In the genomic region with DNA sequence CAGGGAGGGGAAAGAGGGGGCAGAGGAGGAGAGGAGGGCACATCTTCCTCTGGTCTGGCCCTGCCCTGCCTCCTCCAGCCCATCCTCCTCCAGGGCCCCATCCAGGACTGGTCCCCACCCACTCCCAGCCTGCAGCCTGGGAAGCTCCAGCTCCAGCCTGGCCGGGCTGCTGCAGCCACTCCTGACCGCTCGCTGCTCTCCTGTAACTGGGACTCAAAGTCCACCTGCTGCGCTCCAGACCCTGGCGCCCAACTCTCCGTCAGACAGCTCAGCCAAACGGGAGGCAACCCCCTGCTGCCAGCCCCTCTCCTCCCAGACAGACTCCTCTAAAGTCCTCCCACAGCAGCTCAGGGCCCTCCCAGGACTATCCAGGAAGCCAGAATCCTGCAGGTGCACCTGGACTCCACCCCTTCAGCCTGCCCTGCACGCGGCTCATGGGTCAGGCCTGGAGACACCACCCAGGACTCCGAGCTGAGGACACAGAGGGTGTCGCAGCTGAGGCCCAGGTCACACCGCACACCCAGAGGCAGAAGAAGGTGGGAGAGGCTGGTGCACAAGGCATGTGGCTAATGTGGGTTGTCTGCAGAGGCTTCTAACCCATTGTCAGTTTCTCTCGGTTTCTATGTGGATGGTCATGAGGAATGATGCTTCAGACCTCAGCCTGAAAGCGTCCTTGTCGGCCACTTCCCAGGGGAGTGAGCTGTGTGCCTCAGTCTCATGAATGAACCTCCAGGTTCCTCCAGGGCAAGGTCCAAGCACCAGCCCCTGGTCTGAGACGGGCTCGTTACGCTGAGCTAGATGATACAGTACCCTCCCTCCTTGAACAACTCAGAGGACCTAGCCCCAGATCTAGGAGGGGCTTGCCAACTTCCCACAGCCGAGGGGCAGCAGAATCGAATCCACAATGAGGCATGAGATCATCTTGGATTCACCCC, we compare ENCODE assay signal across 28 cellular contexts.
DNase-seq lines count a peak whose midpoint lies in the region; ATAC-seq and TF ChIP-seq lines count a peak whose summit lies in the region.
"Had no signal": no experiment of that assay in that cellular context is flagged by ENCODE, and none has a peak within 500 bp of the region (broad histone marks: within the 10 kb centered on the region; RNA-seq: fewer than 3 reads in every experiment).

No MANE protein-coding gene starts in this region.

- no peaks in the 10 kb centered on the region for H3K36me3 Mint-ChIP-seq in nephron (ENCODE audit: low read depth)
- H3K36me3 Mint-ChIP-seq: CD4-positive, CD25-positive, alpha-beta regulatory T cell; IgD-negative memory B cell had no signal

- H3K79me2 ChIP-seq in hepatocyte, result no peaks in the 10 kb centered on the region

- peaks cover 13% of the 10 kb centered on the region for H3K9me3 Mint-ChIP-seq in nephron

- peaks cover 3% of the 10 kb centered on the region; the same call in 1 of the 2 replicates for H3K9me3 ChIP-seq in SK-N-MC (ENCODE audit: low read depth, low read length)
- peaks cover 3% of the 10 kb centered on the region for H3K9me3 ChIP-seq in hepatocyte (ENCODE audit: low read depth)
- H3K9me3 ChIP-seq in aorta (ENCODE audit: control insufficient read depth, low read length), result no peaks in the 10 kb centered on the region
- no peaks in the 10 kb centered on the region for H3K9me3 ChIP-seq in WERI-Rb-1 (ENCODE audit: severe bottlenecking)
- H3K9me3 ChIP-seq: adrenal gland, breast epithelium, gastroesophageal sphincter, HAP-1, suprapubic skin had no signal

- peak overlapping the region; percentile 79 for H3K27ac ChIP-seq in SK-N-MC
- peak overlapping the region; percentile 51 for H3K27ac ChIP-seq in hepatocyte
- H3K27ac ChIP-seq in aorta (ENCODE audit: low read depth in 1 of 2, low read length in 2 of 2), result no peak overlapping the region
- H3K27ac ChIP-seq in WERI-Rb-1, result no peak overlapping the region
- H3K27ac ChIP-seq in coronary artery, result no peak overlapping the region
- H3K27ac ChIP-seq: adrenal gland, breast epithelium, gastroesophageal sphincter, suprapubic skin had no signal

- no peaks in the 10 kb centered on the region for H3K36me3 ChIP-seq in SK-N-MC (ENCODE audit: insufficient read depth, low read length)
- no peaks in the 10 kb centered on the region for H3K36me3 ChIP-seq in hepatocyte (replicated peaks; ENCODE audit: insufficient read depth, low read depth)
- H3K36me3 ChIP-seq in aorta (ENCODE audit: control insufficient read depth in 1 of 2, insufficient read depth in 2 of 2, low read length in 1 of 2), result no peaks in the 10 kb centered on the region
- no peaks in the 10 kb centered on the region for H3K36me3 ChIP-seq in WERI-Rb-1
- H3K36me3 ChIP-seq: adrenal gland, breast epithelium, gastroesophageal sphincter, HAP-1, suprapubic skin had no signal

- no peak overlapping the region for H3K4me3 Mint-ChIP-seq in nephron
- H3K4me3 Mint-ChIP-seq: activated CD4-positive, alpha-beta memory T cell treated with anti-CD3 and anti-CD28 coated beads, Interleukin-2, amount 10 ng/mL, durations not matched to agents 7 days and 5 days; CD4-positive, CD25-positive, alpha-beta regulatory T cell; dendritic cell treated with granulocyte-macrophage colony-stimulating factor and Interleukin-4, amounts not matched to agents 40 ng/mL and 50 ng/mL, for 4 days; IgD-negative memory B cell had no signal

- H3K4me2 ChIP-seq in hepatocyte, result peak overlapping the region; percentile 58

- H2AFZ ChIP-seq in hepatocyte, result no peak overlapping the region

- peaks cover 15% of the 10 kb centered on the region for H3K27me3 Mint-ChIP-seq in nephron (ENCODE audit: low read depth)
- H3K27me3 Mint-ChIP-seq: activated CD4-positive, alpha-beta memory T cell treated with anti-CD3 and anti-CD28 coated beads, Interleukin-2, amount 10 ng/mL, durations not matched to agents 7 days and 5 days; CD4-positive, CD25-positive, alpha-beta regulatory T cell had no signal

- DNase-seq in SK-N-MC (ENCODE audit: low read depth, low spot score), result no peak
- DNase-seq in hepatocyte (ENCODE audit: low spot score), result peak; percentile 53
- DNase-seq in aorta, result no peak
- DNase-seq in WERI-Rb-1, result no peak
- no peak for DNase-seq in coronary artery (ENCODE audit: low spot score)
- DNase-seq: activated CD4-positive, alpha-beta memory T cell treated with anti-CD3 and anti-CD28 coated beads, Interleukin-2, amount 10 ng/mL, durations not matched to agents 7 days and 5 days; activated naive CD4-positive, alpha-beta T cell; activated T-cell treated with anti-CD3 and anti-CD28 coated beads for 4 hours; adrenal gland; CD4-positive, CD25-positive, alpha-beta regulatory T cell; EL; mammary epithelial cell; NCI-H1105 treated with DMSO at 0.1 percent for 48 hours; NCI-H2081 treated with DMSO at 0.1 percent for 48 hours; NCI-H446; OCI-M1; SW 1271; T1000 had no signal

- TF ChIP-seq CTCF in hepatocyte (IDR thresholded peaks at IDR 0.05; ENCODE audit: poor library complexity) (no peak), nephron (IDR thresholded peaks at IDR 0.05; ENCODE audit: unreplicated experiment in 3 of 3) (no peak), WERI-Rb-1 (IDR thresholded peaks at IDR 0.05; ENCODE audit: low read depth, low read length) (no peak), coronary artery (IDR thresholded peaks at IDR 0.05) (no peak)

- H3K27me3 ChIP-seq in hepatocyte (no peaks in the 10 kb centered on the region), aorta (ENCODE audit: control insufficient read depth in 1 of 2, insufficient read depth in 2 of 2, low read length in 1 of 2) (no peaks in the 10 kb centered on the region), WERI-Rb-1 (ENCODE audit: insufficient read depth, low read depth, severe bottlenecking) (no peaks in the 10 kb centered on the region)
- H3K27me3 ChIP-seq: adrenal gland, breast epithelium had no signal

- peak overlapping the region in 2 of 3 experiments; percentile 63 to 76 for H3K27ac Mint-ChIP-seq in nephron
- H3K27ac Mint-ChIP-seq: activated CD4-positive, alpha-beta memory T cell treated with anti-CD3 and anti-CD28 coated beads, Interleukin-2, amount 10 ng/mL, durations not matched to agents 7 days and 5 days; dendritic cell treated with granulocyte-macrophage colony-stimulating factor and Interleukin-4, amounts not matched to agents 40 ng/mL and 50 ng/mL, for 4 days; IgD-negative memory B cell had no signal

- ATAC-seq in aorta (ENCODE audit: low FRiP score) (peak; percentile 53), HG03196 (IDR thresholded peaks at IDR 0.05; ENCODE audit: unreplicated experiment) (no peak)
- ATAC-seq: activated CD4-positive, CD25-positive, alpha-beta regulatory T cell treated with anti-CD3 and anti-CD28 coated beads, Interleukin-2, amount 50 U/mL, for 24 hours; gastroesophageal sphincter; Right ventricle myocardium inferior had no signal

- H4K20me1 ChIP-seq in hepatocyte (ENCODE audit: insufficient read depth, poor library complexity, severe bottlenecking), result no peaks in the 10 kb centered on the region

- H3K9ac ChIP-seq in SK-N-MC (ENCODE audit: insufficient read length), result no peak overlapping the region

- peaks cover 9% of the 10 kb centered on the region for H3K4me1 Mint-ChIP-seq in nephron
- H3K4me1 Mint-ChIP-seq: activated CD4-positive, alpha-beta memory T cell treated with anti-CD3 and anti-CD28 coated beads, Interleukin-2, amount 10 ng/mL, durations not matched to agents 7 days and 5 days; CD4-positive, CD25-positive, alpha-beta regulatory T cell; IgD-negative memory B cell had no signal

- H3K4me1 ChIP-seq in hepatocyte (ENCODE audit: insufficient read depth) (peaks cover 25% of the 10 kb centered on the region), aorta (ENCODE audit: control insufficient read depth in 1 of 2, insufficient read depth in 2 of 2, low read length in 2 of 2) (no peaks in the 10 kb centered on the region)
- H3K4me1 ChIP-seq: adrenal gland, gastroesophageal sphincter, HAP-1 had no signal

- no peaks in the 10 kb centered on the region for H3K9me2 ChIP-seq in hepatocyte (replicated peaks; ENCODE audit: insufficient read depth)

- intact Hi-C loops in aorta (cut with DNase I), result no loop called here

- H3K4me3 ChIP-seq in SK-N-MC, result peak overlapping the region; percentile 66
- H3K4me3 ChIP-seq in hepatocyte, result no peak overlapping the region
- no peak overlapping the region for H3K4me3 ChIP-seq in aorta (ENCODE audit: low read length in 2 of 2)
- no peak overlapping the region for H3K4me3 ChIP-seq in WERI-Rb-1 (ENCODE audit: low read depth, low read length)
- H3K4me3 ChIP-seq in coronary artery, result no peak overlapping the region
- H3K4me3 ChIP-seq: adrenal gland, breast epithelium, gastroesophageal sphincter, HAP-1, suprapubic skin had no signal

- 64% methylated on average over 20 of the region's 20 CpGs for WGBS in hepatocyte (ENCODE audit: low lambda C conversion rate, missing lambda C conversion rate)
- 58 to 65% methylated on average over 20 of the region's 20 CpGs for WGBS in aorta, 2 donors

Comparison
In these comparisons a context has a peak if more than half of its experiments do, and no peak if none do; other contexts are left out.
1. H3K27ac ChIP-seq: peak in SK-N-MC (single experiment) and hepatocyte (single experiment); none in aorta (0 of 2), WERI-Rb-1 (single experiment) and coronary artery (0 of 2).